8 cellular contexts compared by ENCODE assay signal in genomic region chr5:139711852-139712171, GRCh38.
DNase-seq lines count a peak whose midpoint lies in the region; ATAC-seq and TF ChIP-seq lines count a peak whose summit lies in the region.

No MANE protein-coding gene starts in this region.

- peak overlapping the region; percentile 29 to 31 for H3K27ac ChIP-seq in thoracic aorta

- no peak for ATAC-seq in thoracic aorta (ENCODE audit: insufficient number of reproducible peaks, low FRiP score, low read depth)
- ATAC-seq in HG03025 (IDR thresholded peaks at IDR 0.05; ENCODE audit: low FRiP score, unreplicated experiment): no peak

- CTCF ChIA-PET in activated CD4-positive, alpha-beta T cell treated with anti-CD3 and anti-CD28 coated beads, Interleukin-2, amount 10 ng/mL, durations not matched to agents 7 days and 5 days (lab: Charles Lee): interaction anchor here (1.6 to 1.9 kb wide), 2 partner anchors 10 to 64 kb away, joined by 4 to 7 read pairs; no protein-coding TSS in a partner anchor

- no peaks in the 10 kb centered on the region for H3K9me3 ChIP-seq in thoracic aorta

- no peaks in the 10 kb centered on the region for H3K27me3 ChIP-seq in thoracic aorta (replicated peaks; ENCODE audit: insufficient read depth)

- peaks cover 14% of the 10 kb centered on the region for H3K4me1 Mint-ChIP-seq in activated CD4-positive, alpha-beta T cell treated with anti-CD3 and anti-CD28 coated beads, Interleukin-2, amount 10 ng/mL, durations not matched to agents 7 days and 5 days
- H3K4me1 Mint-ChIP-seq in activated T-helper 2 cell treated with anti-CD3 and anti-CD28 coated beads, Interferon-gamma antibody, Interleukin-2, Interleukin-4, amounts not matched to agents 10 μg/mL and 5 μg/mL and 100 μg/mL, durations not matched to agents 14 hours and 24 hours and 36 hours (ENCODE audit: low read depth): peaks cover 2% of the 10 kb centered on the region

- POLR2A ChIA-PET in activated CD4-positive, alpha-beta T cell treated with anti-CD3 and anti-CD28 coated beads, Interleukin-2, amount 10 ng/mL, durations not matched to agents 7 days and 5 days (lab: Charles Lee): no interaction called here

- H3K4me3 Mint-ChIP-seq in activated CD4-positive, alpha-beta T cell treated with anti-CD3 and anti-CD28 coated beads, Interleukin-2, amount 10 ng/mL, durations not matched to agents 7 days and 5 days: peak overlapping the region; percentile 59
- H3K4me3 Mint-ChIP-seq in activated T-helper 2 cell treated with anti-CD3 and anti-CD28 coated beads, Interferon-gamma antibody, Interleukin-2, Interleukin-4, amounts not matched to agents 10 μg/mL and 5 μg/mL and 100 μg/mL, durations not matched to agents 14 hours and 24 hours and 36 hours (ENCODE audit: low read depth): peak overlapping the region; percentile 45

- DNase-seq in activated CD4-positive, alpha-beta T cell treated with anti-CD3 and anti-CD28 coated beads, Interleukin-2, amount 10 ng/mL, durations not matched to agents 7 days and 5 days: no peak
- DNase-seq in activated CD4-positive, alpha-beta T cell treated with anti-CD3 and anti-CD28 coated beads for 4 hours: no peak
- no peak for DNase-seq in activated T-helper 2 cell treated with anti-CD3 and anti-CD28 coated beads, Interferon-gamma antibody, Interleukin-2, Interleukin-4, amounts not matched to agents 10 μg/mL and 5 μg/mL and 100 μg/mL, durations not matched to agents 14 hours and 24 hours and 36 hours (ENCODE audit: low spot score)
- DNase-seq in iPS-NIHi7 (ENCODE audit: extremely low spot score) (peak; percentile 48), thoracic aorta (ENCODE audit: low spot score) (no peak), RKO (ENCODE audit: low spot score) (no peak), COLO668 (lab: John Stamatoyannopoulos, UW; ENCODE audit: unreplicated experiment) (no peak)

- no peak overlapping the region for H3K27ac Mint-ChIP-seq in activated CD4-positive, alpha-beta T cell treated with anti-CD3 and anti-CD28 coated beads, Interleukin-2, amount 10 ng/mL, durations not matched to agents 7 days and 5 days
- no peak overlapping the region for H3K27ac Mint-ChIP-seq in activated T-helper 2 cell treated with anti-CD3 and anti-CD28 coated beads, Interferon-gamma antibody, Interleukin-2, Interleukin-4, amounts not matched to agents 10 μg/mL and 5 μg/mL and 100 μg/mL, durations not matched to agents 14 hours and 24 hours and 36 hours

- TF ChIP-seq CTCF in thoracic aorta (IDR thresholded peaks at IDR 0.05): no peak

- H3K36me3 Mint-ChIP-seq in activated CD4-positive, alpha-beta T cell treated with anti-CD3 and anti-CD28 coated beads, Interleukin-2, amount 10 ng/mL, durations not matched to agents 7 days and 5 days (ENCODE audit: low read depth): no peaks in the 10 kb centered on the region
- no peaks in the 10 kb centered on the region for H3K36me3 Mint-ChIP-seq in activated T-helper 2 cell treated with anti-CD3 and anti-CD28 coated beads, Interferon-gamma antibody, Interleukin-2, Interleukin-4, amounts not matched to agents 10 μg/mL and 5 μg/mL and 100 μg/mL, durations not matched to agents 14 hours and 24 hours and 36 hours (ENCODE audit: low read depth)

- peaks cover 17 to 36% of the 10 kb centered on the region in 2 donors for H3K4me1 ChIP-seq in thoracic aorta (ENCODE audit: control insufficient read depth in 1 of 2, low read depth in 2 of 2)

- no peaks in the 10 kb centered on the region for H3K36me3 ChIP-seq in thoracic aorta

- H3K27me3 Mint-ChIP-seq in activated CD4-positive, alpha-beta T cell treated with anti-CD3 and anti-CD28 coated beads, Interleukin-2, amount 10 ng/mL, durations not matched to agents 7 days and 5 days: peaks cover 33% of the 10 kb centered on the region
- H3K27me3 Mint-ChIP-seq in activated T-helper 2 cell treated with anti-CD3 and anti-CD28 coated beads, Interferon-gamma antibody, Interleukin-2, Interleukin-4, amounts not matched to agents 10 μg/mL and 5 μg/mL and 100 μg/mL, durations not matched to agents 14 hours and 24 hours and 36 hours (ENCODE audit: low read depth): peaks cover 43% of the 10 kb centered on the region

- H3K9me3 Mint-ChIP-seq in activated CD4-positive, alpha-beta T cell treated with anti-CD3 and anti-CD28 coated beads, Interleukin-2, amount 10 ng/mL, durations not matched to agents 7 days and 5 days: no peaks in the 10 kb centered on the region
- no peaks in the 10 kb centered on the region for H3K9me3 Mint-ChIP-seq in activated T-helper 2 cell treated with anti-CD3 and anti-CD28 coated beads, Interferon-gamma antibody, Interleukin-2, Interleukin-4, amounts not matched to agents 10 μg/mL and 5 μg/mL and 100 μg/mL, durations not matched to agents 14 hours and 24 hours and 36 hours

- intact Hi-C loops in activated T-helper 2 cell treated with anti-CD3 and anti-CD28 coated beads, Interferon-gamma antibody, Interleukin-2, Interleukin-4, amounts not matched to agents 10 μg/mL and 5 μg/mL and 100 μg/mL, durations not matched to agents 14 hours and 24 hours and 36 hours (cut with micrococcal nuclease): loop anchor here (2.0 to 5.0 kb wide), 3 partner anchors 35 to 75 kb away; no protein-coding TSS in a partner anchor

- peak overlapping the region; percentile 81 for H3K4me3 ChIP-seq in thoracic aorta
